8 cellular contexts compared by ENCODE assay signal in genomic region chr6:30743099-30744053, GRCh38. TPM values are rescaled to one million over a fixed set of nuclear protein-coding genes. Genes with fewer than 3 reads are reported as not detected.
A peak's percentile ranks its signal among the peaks of the same experiment; 100 is the strongest.
DNase-seq lines count a peak whose midpoint lies in the region; ATAC-seq and TF ChIP-seq lines count a peak whose summit lies in the region.

No MANE protein-coding gene starts in this region.

- H3K9me3 ChIP-seq in H9 (ENCODE audit: control insufficient read depth, low read depth, low read length) (no peaks in the 10 kb centered on the region), RWPE2 (ENCODE audit: severe bottlenecking) (no peaks in the 10 kb centered on the region), left lung (no peaks in the 10 kb centered on the region), stomach (no peaks in the 10 kb centered on the region)

- peaks cover 17% of the 10 kb centered on the region for H3K23me2 ChIP-seq in H9 (ENCODE audit: insufficient read length, low read depth, low read length, poor library complexity, severe bottlenecking)

- no peak overlapping the region for H2BK120ac ChIP-seq in H9 (ENCODE audit: low read depth, low read length, poor library complexity, severe bottlenecking)

- peaks cover 6% of the 10 kb centered on the region for H3K79me1 ChIP-seq in H9 (ENCODE audit: insufficient read depth, low read depth, low read length, poor library complexity, severe bottlenecking)

- H2AK5ac ChIP-seq in H9 (ENCODE audit: insufficient read length, low read length): no peak overlapping the region

- H2BK12ac ChIP-seq in H9 (ENCODE audit: insufficient read length, low read depth, low read length): no peak overlapping the region

- ATAC-seq in RWPE2 (ENCODE audit: low read depth) (no peak), left lung (peak; percentile 21), HG02678 (IDR thresholded peaks at IDR 0.05; ENCODE audit: unreplicated experiment) (no peak)

- H3K79me2 ChIP-seq in H9 (ENCODE audit: insufficient read depth, low read length): peaks cover 13% of the 10 kb centered on the region; the same call in 1 of the 2 replicates

- H4K20me1 ChIP-seq in H9 (ENCODE audit: control insufficient read depth, insufficient read depth, insufficient read length): peaks cover 2% of the 10 kb centered on the region

- H3K36me3 ChIP-seq in RWPE2 (ENCODE audit: low read depth): peaks cover 43% of the 10 kb centered on the region
- peaks cover 0 to 31% of the 10 kb centered on the region in 2 donors for H3K36me3 ChIP-seq in left lung
- H3K36me3 ChIP-seq in stomach: peaks cover 18 to 30% (median 28%) of the 10 kb centered on the region in 4 donors

- H3K27me3 ChIP-seq in H9 (ENCODE audit: insufficient read depth, low read length) (no peaks in the 10 kb centered on the region; the same call in 1 of the 2 replicates), RWPE2 (ENCODE audit: insufficient read depth, poor library complexity, severe bottlenecking) (no peaks in the 10 kb centered on the region), left lung (no peaks in the 10 kb centered on the region), stomach (no peaks in the 10 kb centered on the region)

- no peak overlapping the region for H3K18ac ChIP-seq in H9 (ENCODE audit: insufficient read length, low read depth, low read length)

- H3K27ac Mint-ChIP-seq in CD14-positive monocyte: peak overlapping the region; percentile 94 to 99 (median 97)
- peak overlapping the region in 2 of 3 experiments; percentile 67 to 87; a peak in 6 of 7 replicates for H3K27ac Mint-ChIP-seq in H9

- H3K4me1 ChIP-seq in H9 (ENCODE audit: insufficient read depth, low read length) (peaks cover 2% of the 10 kb centered on the region; the same call in 1 of the 2 replicates), RWPE2 (ENCODE audit: insufficient read depth, poor library complexity, severe bottlenecking) (peaks cover 12% of the 10 kb centered on the region), left lung (peaks cover 16 to 67% of the 10 kb centered on the region in 2 donors), stomach (peaks cover 34 to 78% (median 73%) of the 10 kb centered on the region in 4 donors)

- peaks cover 6 to 12% (median 7%) of the 10 kb centered on the region in 3 donors for H3K27me3 Mint-ChIP-seq in CD14-positive monocyte (ENCODE audit: low read depth in 3 of 3)
- peaks cover 3% of the 10 kb centered on the region; the same call in 1 of the 2 replicates for H3K27me3 Mint-ChIP-seq in H9 (ENCODE audit: low read depth)

- no CpG with 5 or more reads among the region's 55 CpGs for whole genome bisulfite sequencing in H9 (ENCODE audit: extremely low coverage, insufficient read length, low lambda C conversion rate)
- 2 to 6% (median 4%) methylated on average over 53 to 55 of the region's 55 CpGs for WGBS in stomach, 5 donors

- H2BK20ac ChIP-seq in H9 (ENCODE audit: low read depth, low read length, poor library complexity, severe bottlenecking): no peak overlapping the region

- peaks cover 33 to 36% of the 10 kb centered on the region in 2 donors for H3K36me3 Mint-ChIP-seq in CD14-positive monocyte
- peaks cover 34 to 41% (median 40%) of the 10 kb centered on the region in 3 experiments for H3K36me3 Mint-ChIP-seq in H9 (ENCODE audit: insufficient read depth in 1 of 3, low read depth in 3 of 3)

- peaks cover 42% of the 10 kb centered on the region for H3K4me1 Mint-ChIP-seq in CD14-positive monocyte
- peaks cover 25% of the 10 kb centered on the region in 2 experiments for H3K4me1 Mint-ChIP-seq in H9

- peak overlapping the region; percentile 87 for H3K9ac ChIP-seq in H9 (ENCODE audit: extremely low read depth, insufficient read length, low read length)

- no peak overlapping the region for H3K4ac ChIP-seq in H9 (ENCODE audit: low read depth, low read length)

- TF ChIP-seq POLR2A in stomach (IDR thresholded peaks at IDR 0.05): no peak

- H2BK15ac ChIP-seq in H9 (ENCODE audit: low read depth, low read length): no peak overlapping the region

- TF ChIP-seq EP300 in stomach (IDR thresholded peaks at IDR 0.05): no peak

- no peak for TF ChIP-seq CTCF in CD14-positive monocyte (IDR thresholded peaks at IDR 0.05)
- no peak for TF ChIP-seq CTCF in H9 (conservative IDR thresholded peaks at IDR 0.05)
- no peak for TF ChIP-seq CTCF in RWPE2 (IDR thresholded peaks at IDR 0.05; ENCODE audit: poor library complexity, severe bottlenecking)
- TF ChIP-seq CTCF in cardiac fibroblast (IDR thresholded peaks at IDR 0.05; ENCODE audit: low read depth, low read length): no peak
- TF ChIP-seq CTCF in left lung (IDR thresholded peaks at IDR 0.05): no peak
- TF ChIP-seq CTCF in stomach (IDR thresholded peaks at IDR 0.05): no peak

- intact Hi-C loops in CD14-positive monocyte (cut with micrococcal nuclease) (loop anchor here (2.0 to 10.0 kb wide), 7 partner anchors 34 to 341 kb away; partner anchors contain the start of genes MRPS18B (in 1 of the 2) and PPP1R10 (in 1 of the 2)), left lung (cut with DNase I) (loop anchor here in 1 of 2 donors (10.0 kb wide), 1 partner anchor 71 kb away; no protein-coding TSS in a partner anchor), stomach (cut with DNase I; ENCODE audit: low total_unique reads) (loop anchor here (10.0 kb wide), 1 partner anchor 81 kb away; no protein-coding TSS in a partner anchor)

- H3K9me3 Mint-ChIP-seq in CD14-positive monocyte: peaks cover 0 to 3% (median 0%) of the 10 kb centered on the region in 7 donors
- H3K9me3 Mint-ChIP-seq in H9: no peaks in the 10 kb centered on the region; a peak in 3 of 5 replicates

- H3T11ph ChIP-seq in H9 (ENCODE audit: low read length): no peak overlapping the region

- H2AFZ ChIP-seq in H9 (ENCODE audit: low read length): no peak overlapping the region

- H3K4me2 ChIP-seq in H9 (ENCODE audit: insufficient read depth, insufficient read length, low read length): peak overlapping the region; percentile 83

- no peak overlapping the region for H3K56ac ChIP-seq in H9 (ENCODE audit: insufficient read length, low read depth, low read length)

- H3K14ac ChIP-seq in H9 (ENCODE audit: insufficient read depth, low read length): peak overlapping the region; percentile 33; the same call in 1 of the 2 replicates

- H3K4me3 ChIP-seq in RWPE2 (ENCODE audit: severe bottlenecking) (peak overlapping the region; percentile 72), cardiac fibroblast (replicated peaks in 1 of 2; ENCODE audit: low read depth in 2 of 2, low read length in 2 of 2) (peak overlapping the region; percentile 89 to 99), left lung (peak overlapping the region; percentile 66 to 94), stomach (peak overlapping the region; percentile 58 to 87 (median 72))

- H4K5ac ChIP-seq in H9 (ENCODE audit: insufficient read length, low read depth, low read length): peak overlapping the region; percentile 5

- H3K27ac ChIP-seq in H9 (ENCODE audit: insufficient read length, low read depth, low read length): peak overlapping the region; percentile 22
- peak overlapping the region; percentile 98 for H3K27ac ChIP-seq in RWPE2 (ENCODE audit: poor library complexity, severe bottlenecking)
- peak overlapping the region; percentile 96 to 97 for H3K27ac ChIP-seq in left lung
- H3K27ac ChIP-seq in stomach: peak overlapping the region; percentile 89 to 99 (median 96)

- H4K8ac ChIP-seq in H9 (replicated peaks; ENCODE audit: insufficient read length, low read depth, low read length): no peak overlapping the region

- no peak overlapping the region for H3K23ac ChIP-seq in H9 (ENCODE audit: insufficient read length, low read depth, low read length)

- H4K91ac ChIP-seq in H9 (ENCODE audit: insufficient read length, low read depth, low read length): no peak overlapping the region

- peak overlapping the region; percentile 99 for H3K4me3 Mint-ChIP-seq in CD14-positive monocyte
- H3K4me3 Mint-ChIP-seq in H9: peak overlapping the region; percentile 94 to 95

- no peak overlapping the region for H2BK5ac ChIP-seq in H9 (ENCODE audit: insufficient read length, low read length)

- DNase-seq in CD14-positive monocyte (ENCODE audit: low spot score) (no peak), H9 (no peak), RWPE2 (ENCODE audit: low spot score) (no peak), cardiac fibroblast (ENCODE audit: low read depth in 2 of 2) (peak; percentile 46 to 55), left lung (peak; percentile 63 to 84), stomach (no peak), HuH-7.5 (ENCODE audit: low spot score) (no peak)

RNA-seq across cellular contexts. Expression of gene FLOT1, which starts 0.9 kb away (rescaled TPM):
- polyA plus RNA-seq in CD14-positive monocyte: 100 to 1,000 TPM; 124 to 153 TPM
- total RNA-seq in H9 (2021): 107 and 111 TPM in 2 replicates
- 100 to 1,000 TPM; 148 to 206 TPM for total RNA-seq in left lung
- total RNA-seq in stomach: 100 to 1,000 TPM in 2 of 5 donors, 10 to 100 TPM in 3; 40.6 to 201 (median 74.7) TPM
- polyA plus RNA-seq in stomach: 100 to 1,000 TPM; 145 to 178 (median 151) TPM

RNA-seq across cellular contexts. Expression of gene IER3, which starts 1.0 kb away (rescaled TPM):
- polyA plus RNA-seq in CD14-positive monocyte (10 to 100 TPM; 30.6 to 53.2 TPM), stomach (100 to 1,000 TPM; 112 to 187 (median 147) TPM)
- total RNA-seq in H9 (2021) (42.9 and 43.5 TPM in 2 replicates), left lung (10 to 100 TPM; 36.1 to 77.0 TPM), stomach (100 to 1,000 TPM in 2 of 5 donors, 10 to 100 TPM in 3; 16.5 to 144 (median 92.8) TPM)

RNA-seq across cellular contexts. Expression of gene TUBB, which starts 23.2 kb away (rescaled TPM):
- polyA plus RNA-seq in CD14-positive monocyte (10 to 100 TPM; 48.4 to 57.0 TPM), stomach (100 to 1,000 TPM; 127 to 223 (median 183) TPM)
- total RNA-seq in H9 (2021) (1,719 and 1,734 TPM in 2 replicates), left lung (100 to 1,000 TPM; 409 to 602 TPM), stomach (100 to 1,000 TPM in 4 of 5 donors, 10 to 100 TPM in 1; 67.5 to 177 (median 109) TPM)

RNA-seq across cellular contexts. Expression of gene MDC1, which starts 26.3 kb away (rescaled TPM):
- polyA plus RNA-seq in CD14-positive monocyte (under 1 TPM; 0.27 to 0.34 TPM), stomach (1 to 10 TPM; 3.8 to 8.7 (median 4.2) TPM)
- total RNA-seq in H9 (2021) (72.2 and 77.6 TPM in 2 replicates), left lung (10 to 100 TPM; 28.2 to 38.6 TPM), stomach (100 to 1,000 TPM in 2 of 5 donors, 10 to 100 TPM in 2, 1 to 10 TPM in 1; 9.6 to 153 (median 99.2) TPM)

RNA-seq across cellular contexts. Expression of gene NRM, which starts 52.6 kb away (rescaled TPM):
- 10 to 100 TPM; 25.9 to 35.0 TPM for polyA plus RNA-seq in CD14-positive monocyte
- 34.9 and 36.5 TPM in 2 replicates for total RNA-seq in H9 (2021)
- 10 to 100 TPM; 13.1 to 17.4 TPM for total RNA-seq in left lung
- 1 to 10 TPM in 4 of 5 donors, under 1 TPM in 1; 0.92 to 6.4 (median 2.9) TPM for total RNA-seq in stomach
- polyA plus RNA-seq in stomach: 10 to 100 TPM in 1 of 3 donors, 1 to 10 TPM in 2; 4.1 to 15.8 (median 8.5) TPM

Comparison
In these comparisons a context has a peak if more than half of its experiments do, and no peak if none do; other contexts are left out.
1. DNase-seq: peak in cardiac fibroblast (2 of 2) and left lung (2 of 2); none in CD14-positive monocyte (single experiment), H9 (single experiment), RWPE2 (single experiment), stomach (single experiment) and HuH-7.5 (single experiment).
2. H3K27ac ChIP-seq: peak in every context shown above with its lines; median percentile 98 in RWPE2; 96 in left lung; 96 in stomach; 22 in H9.
3. Peak in every context shown above with its lines, with median percentiles within 50 percentile points of each other: H3K4me3 ChIP-seq.